8 cellular contexts compared by ENCODE assay signal in genomic region chr11:112024178-112024777, GRCh38. TPM values are rescaled to one million over a fixed set of nuclear protein-coding genes. Genes with fewer than 3 reads are reported as not detected.
A peak's percentile ranks its signal among the peaks of the same experiment; 100 is the strongest.
DNase-seq lines count a peak whose midpoint lies in the region; ATAC-seq, FAIRE-seq and TF ChIP-seq lines count a peak whose summit lies in the region.

No MANE protein-coding gene starts in this region.

- H2BK120ac ChIP-seq in H1 (replicated peaks; ENCODE audit: low read depth, low read length) = no peak overlapping the region

- peaks cover 28% of the 10 kb centered on the region for H3K4me1 Mint-ChIP-seq in activated T-cell treated with anti-CD3 and anti-CD28 coated beads, Interleukin-2, amount 50 U/mL, for 24 hours (ENCODE audit: low read depth)
- peaks cover 12 to 32% (median 28%) of the 10 kb centered on the region in 4 donors for H3K4me1 Mint-ChIP-seq in naive thymus-derived CD8-positive, alpha-beta T cell

- H2BK20ac ChIP-seq in H1 (ENCODE audit: low read length) = no peak overlapping the region

- H3K79me2 ChIP-seq in H1 (ENCODE audit: control insufficient read depth in 1 of 2, insufficient read depth in 2 of 2, low read length in 2 of 2) = peaks cover 5 to 10% of the 10 kb centered on the region in 2 experiments

- peak overlapping the region; percentile 88 for H3K27ac ChIP-seq in RWPE1
- no peak overlapping the region; the same call in 1 of the 2 replicates for H3K27ac ChIP-seq in H1 (ENCODE audit: low read depth, low read length)

- H3K36me3 ChIP-seq in H1 (ENCODE audit: control insufficient read depth in 2 of 4, insufficient read depth in 4 of 4, low read length in 3 of 4) = peaks cover 7 to 21% (median 17%) of the 10 kb centered on the region in 4 experiments; a peak in 7 of 8 replicates

- H3K27ac Mint-ChIP-seq in activated T-cell treated with anti-CD3 and anti-CD28 coated beads, Interleukin-2, amount 50 U/mL, for 24 hours = peak overlapping the region; percentile 100
- peak overlapping the region; percentile 92 to 100 (median 99) for H3K27ac Mint-ChIP-seq in naive thymus-derived CD8-positive, alpha-beta T cell

- peaks cover 10% of the 10 kb centered on the region for H3K23me2 ChIP-seq in H1 (ENCODE audit: low read depth, low read length)

- peak overlapping the region; percentile 19; the same call in 1 of the 2 replicates for H3K18ac ChIP-seq in H1 (ENCODE audit: extremely low read depth, low read length)

- no peaks in the 10 kb centered on the region for H3K79me1 ChIP-seq in H1 (ENCODE audit: low read depth, low read length)

- H2BK15ac ChIP-seq in H1 (ENCODE audit: low read length) = no peak overlapping the region

- H3K56ac ChIP-seq in H1 (replicated peaks; ENCODE audit: insufficient read length, low read depth, low read length) = peak overlapping the region; percentile 24

- peak overlapping the region in 3 of 4 experiments; percentile 81 to 93 (median 92); a peak in 4 of 7 replicates for H3K9ac ChIP-seq in H1 (replicated peaks in 1 of 4; ENCODE audit: extremely low read depth in 1 of 4, low read depth in 3 of 4, low read length in 3 of 4)

- H3K4me3 Mint-ChIP-seq in activated T-cell treated with anti-CD3 and anti-CD28 coated beads, Interleukin-2, amount 50 U/mL, for 24 hours = peak overlapping the region; percentile 100
- peak overlapping the region; percentile 98 to 100 (median 100) for H3K4me3 Mint-ChIP-seq in naive thymus-derived CD8-positive, alpha-beta T cell

- no peak for TF ChIP-seq RAD21 in H1 (IDR thresholded peaks at IDR 0.05 in 1 of 2, conservative IDR thresholded peaks at IDR 0.05 in 1 of 2; ENCODE audit: low read depth in 2 of 2, low read length in 2 of 2)

- peak; percentile 43 for ATAC-seq in HG02943 (IDR thresholded peaks at IDR 0.05; ENCODE audit: low read depth, unreplicated experiment)
- ATAC-seq in naive thymus-derived CD8-positive, alpha-beta T cell = peak; percentile 20 to 46

- no peak for TF ChIP-seq CTCF in RWPE1 (conservative IDR thresholded peaks at IDR 0.05; ENCODE audit: low read depth)
- no peak for TF ChIP-seq CTCF in H1 (IDR thresholded peaks at IDR 0.05; ENCODE audit: control extremely low read depth in 1 of 3, insufficient read depth in 1 of 3, low read depth in 1 of 3, low read length in 3 of 3)

- no peaks in the 10 kb centered on the region for H3K9me3 Mint-ChIP-seq in activated T-cell treated with anti-CD3 and anti-CD28 coated beads, Interleukin-2, amount 50 U/mL, for 24 hours
- no peaks in the 10 kb centered on the region for H3K9me3 Mint-ChIP-seq in naive thymus-derived CD8-positive, alpha-beta T cell

- H3K4me3 ChIP-seq in H1 (ENCODE audit: extremely low read depth in 1 of 4, insufficient read depth in 2 of 4, low read depth in 3 of 4, low read length in 4 of 4) = peak overlapping the region; percentile 78 to 97 (median 91)

- no peak for TF ChIP-seq POLR2A in H1 (IDR thresholded peaks at IDR 0.05; ENCODE audit: control extremely low read depth in 1 of 2, low read depth in 2 of 2, low read length in 2 of 2)

- peak overlapping the region; percentile 27; the same call in 1 of the 2 replicates for H2BK5ac ChIP-seq in H1 (ENCODE audit: low read depth, low read length)

- CTCF ChIA-PET in RWPE1 (lab: Yijun Ruan, JAX) (interaction anchor here (0.6 to 1.0 kb wide), 2 partner anchors 34 to 55 kb away, joined by 3 read pairs; no protein-coding TSS in a partner anchor), H1 (lab: Charles Lee; ENCODE audit: partially characterized antibody) (interaction anchor here (1.2 to 1.6 kb wide), 2 partner anchors 20 to 87 kb away, joined by 4 to 8 read pairs; no protein-coding TSS in a partner anchor)

- no peak for FAIRE-seq in H1 (lab: Jason Lieb, UNC)

- H4K5ac ChIP-seq in H1 (ENCODE audit: insufficient read length, low read depth, low read length) = no peak overlapping the region

- H3K4me1 ChIP-seq in H1 (replicated peaks in 1 of 4; ENCODE audit: control insufficient read depth in 3 of 4, insufficient read depth in 4 of 4, low read length in 3 of 4) = peaks cover 0 to 3% (median 1%) of the 10 kb centered on the region in 4 experiments; a peak in 1 of 7 replicates

- H4K8ac ChIP-seq in H1 (ENCODE audit: extremely low read depth, insufficient read depth, low read length) = no peak overlapping the region

- H4K91ac ChIP-seq in H1 (replicated peaks; ENCODE audit: insufficient read length, low read length) = no peak overlapping the region

- no peak overlapping the region for H2AK5ac ChIP-seq in H1 (ENCODE audit: low read depth, low read length)

- H3K9me3 ChIP-seq in H1 (ENCODE audit: insufficient read depth in 2 of 2, low read depth in 1 of 2, low read length in 1 of 2) = no peaks in the 10 kb centered on the region

- no peak overlapping the region for H3K23ac ChIP-seq in H1 (ENCODE audit: insufficient read length)

- no peak overlapping the region for H3K14ac ChIP-seq in H1 (ENCODE audit: insufficient read length)

- TF ChIP-seq EP300 in H1 (IDR thresholded peaks at IDR 0.05; ENCODE audit: borderline replicate concordance in 1 of 2, low read depth in 2 of 2, low read length in 2 of 2) = no peak

- no peaks in the 10 kb centered on the region for H3K27me3 Mint-ChIP-seq in activated T-cell treated with anti-CD3 and anti-CD28 coated beads, Interleukin-2, amount 50 U/mL, for 24 hours
- H3K27me3 Mint-ChIP-seq in naive thymus-derived CD8-positive, alpha-beta T cell = no peaks in the 10 kb centered on the region

- H2AFZ ChIP-seq in H1 (ENCODE audit: low read length) = peak overlapping the region; percentile 73; the same call in 1 of the 2 replicates

- no peaks in the 10 kb centered on the region for H4K20me1 ChIP-seq in H1 (replicated peaks in 1 of 2; ENCODE audit: control insufficient read depth in 1 of 2, insufficient read depth in 2 of 2, low read length in 2 of 2)

- no peak overlapping the region for H3K4ac ChIP-seq in H1 (replicated peaks; ENCODE audit: insufficient read length, low read depth, low read length)

- H3K4me2 ChIP-seq in H1 (ENCODE audit: insufficient read depth in 1 of 2, low read depth in 2 of 2, low read length in 2 of 2) = peak overlapping the region; percentile 70 to 82

- H3K36me3 Mint-ChIP-seq in activated T-cell treated with anti-CD3 and anti-CD28 coated beads, Interleukin-2, amount 50 U/mL, for 24 hours (ENCODE audit: low read depth) = peaks cover 68% of the 10 kb centered on the region
- H3K36me3 Mint-ChIP-seq in naive thymus-derived CD8-positive, alpha-beta T cell = peaks cover 0 to 14% (median 8%) of the 10 kb centered on the region in 3 donors

- peak overlapping the region; percentile 3; the same call in 1 of the 2 replicates for H2BK12ac ChIP-seq in H1 (ENCODE audit: low read depth, low read length)

- WGBS in H1 (ENCODE audit: extremely low coverage in 1 of 2, insufficient coverage in 1 of 2, insufficient read length in 1 of 2, insufficient replicate concordance in 2 of 2, low coverage in 1 of 2, low lambda C conversion rate in 2 of 2, missing lambda C conversion rate in 1 of 2), 2 experiments = 17% methylated on average over 10 of the region's 10 CpGs; no CpG with 5 or more reads in 1 of the 2 experiments

- POLR2A ChIA-PET in RWPE1 (lab: Yijun Ruan, JAX; ENCODE audit: low non-redundant PET) (interaction anchor here (0.7 kb wide), 1 partner anchor 16 kb away, joined by 3 read pairs; no protein-coding TSS in a partner anchor), H1 (lab: Charles Lee; ENCODE audit: partially characterized antibody) (interaction anchor here (0.8 to 1.4 kb wide), 6 partner anchors 9 to 116 kb away, joined by 3 to 4 read pairs (median 3); no protein-coding TSS in a partner anchor)
- POLR2A ChIA-PET in naive thymus-derived CD8-positive, alpha-beta T cell (lab: Charles Lee) = interaction anchor here (0.8 to 2.4 kb wide), 4 partner anchors 63 to 98 kb away, joined by 3 to 9 read pairs (median 4); no protein-coding TSS in a partner anchor

- peak; percentile 37 for DNase-seq in activated T-cell treated with anti-CD3 and anti-CD28 coated beads, Interleukin-2, amount 50 U/mL, for 24 hours
- no peak for DNase-seq in activated T-cell treated with anti-CD3 and anti-CD28 coated beads, Interleukin-2, amount 50 U/mL, for 1 hour
- DNase-seq in RWPE1 (ENCODE audit: low spot score) (no peak), H1 (ENCODE audit: low read depth in 1 of 2, low spot score in 2 of 2) (no peak), glomerular visceral epithelial cell (ENCODE audit: extremely low spot score) (no peak), retina (no peak)
- peak in 3 of 10 donors; percentile 30 to 37 (median 36) for DNase-seq in naive thymus-derived CD8-positive, alpha-beta T cell

- no peaks in the 10 kb centered on the region for H3K27me3 ChIP-seq in H1 (replicated peaks in 1 of 4; ENCODE audit: control insufficient read depth in 3 of 4, extremely low read depth in 1 of 4, insufficient read depth in 3 of 4, low read length in 3 of 4)

RNA-seq across cellular contexts. Expression of gene DLAT, which starts 0.9 kb away (rescaled TPM):
- total RNA-seq in H1 (2021; fragmentation: NEBNext Ultra II Directional; extraction: Animal tissue kit (Norgen Biotek cat#: 25700)) = 61.2 and 66.2 TPM in 2 replicates
- polyA plus RNA-seq in H1 (2011; rRNA removed) = 17.3 and 23.1 TPM in 2 replicates
- 27.8 TPM for polyA plus RNA-seq in H1 (2011; cell fraction: cytosol; rRNA removed)
- 18.5 TPM for polyA plus RNA-seq in H1 (2011; cell fraction: nucleus; rRNA removed)
- 33.2 to 40.8 TPM (median 37.6 TPM) in 4 replicates for polyA plus RNA-seq in H1 (2012, experiment 1 of 2)
- 9.9 TPM for polyA plus RNA-seq in H1 (2012, experiment 2 of 2)
- 34.8 TPM for polyA plus RNA-seq in H1 (2013, experiment 1 of 2)
- 34.4 TPM for polyA plus RNA-seq in H1 (2013, experiment 2 of 2)
- polyA minus RNA-seq in H1 (2011; rRNA and poly(A)+ RNA removed) = 43.1 and 43.7 TPM in 2 replicates
- 29.4 TPM for polyA minus RNA-seq in H1 (2011; cell fraction: cytosol; rRNA and poly(A)+ RNA removed)
- polyA minus RNA-seq in H1 (2011; cell fraction: nucleus; rRNA and poly(A)+ RNA removed) = 33.4 TPM
- 10 to 100 TPM; 20.0 to 20.5 TPM for total RNA-seq in naive thymus-derived CD8-positive, alpha-beta T cell
- 10 to 100 TPM; 22.4 to 26.1 (median 24.5) TPM for polyA plus RNA-seq in naive thymus-derived CD8-positive, alpha-beta T cell

RNA-seq across cellular contexts. Expression of gene PIH1D2, which starts 49.5 kb away (rescaled TPM):
- 0.73 and 0.86 TPM in 2 replicates for total RNA-seq in H1 (2021; fragmentation: NEBNext Ultra II Directional; extraction: Animal tissue kit (Norgen Biotek cat#: 25700))
- polyA plus RNA-seq in H1 (2011; rRNA removed) = 0.53 TPM in 2 replicates
- 0.74 TPM for polyA plus RNA-seq in H1 (2011; cell fraction: cytosol; rRNA removed)
- 0.33 TPM for polyA plus RNA-seq in H1 (2011; cell fraction: nucleus; rRNA removed)
- 0.46 to 1.2 TPM (median 0.92 TPM) in 4 replicates for polyA plus RNA-seq in H1 (2012, experiment 1 of 2)
- not detected for polyA plus RNA-seq in H1 (2012, experiment 2 of 2)
- polyA plus RNA-seq in H1 (2013, experiment 1 of 2) = 0.49 TPM
- polyA plus RNA-seq in H1 (2013, experiment 2 of 2) = 0.83 TPM
- 0.83 and 0.98 TPM in 2 replicates for polyA minus RNA-seq in H1 (2011; rRNA and poly(A)+ RNA removed)
- polyA minus RNA-seq in H1 (2011; cell fraction: cytosol; rRNA and poly(A)+ RNA removed) = not detected
- 0.70 TPM for polyA minus RNA-seq in H1 (2011; cell fraction: nucleus; rRNA and poly(A)+ RNA removed)
- not detected for total RNA-seq in naive thymus-derived CD8-positive, alpha-beta T cell
- under 1 TPM in 2 of 3 donors, not detected in 1; 0.50 to 0.87 TPM for polyA plus RNA-seq in naive thymus-derived CD8-positive, alpha-beta T cell

RNA-seq across cellular contexts. Expression of gene NKAPD1, which starts 49.8 kb away (rescaled TPM):
- 16.7 and 20.4 TPM in 2 replicates for total RNA-seq in H1 (2021; fragmentation: NEBNext Ultra II Directional; extraction: Animal tissue kit (Norgen Biotek cat#: 25700))
- polyA plus RNA-seq in H1 (2011; rRNA removed) = 3.6 and 6.7 TPM in 2 replicates
- 9.5 TPM for polyA plus RNA-seq in H1 (2011; cell fraction: cytosol; rRNA removed)
- polyA plus RNA-seq in H1 (2011; cell fraction: nucleus; rRNA removed) = 6.4 TPM
- polyA plus RNA-seq in H1 (2012, experiment 1 of 2) = 13.6 to 22.0 TPM (median 14.6 TPM) in 4 replicates
- 1.9 TPM for polyA plus RNA-seq in H1 (2012, experiment 2 of 2)
- 38.9 TPM for polyA plus RNA-seq in H1 (2013, experiment 1 of 2)
- 37.3 TPM for polyA plus RNA-seq in H1 (2013, experiment 2 of 2)
- 9.6 and 11.0 TPM in 2 replicates for polyA minus RNA-seq in H1 (2011; rRNA and poly(A)+ RNA removed)
- 5.7 TPM for polyA minus RNA-seq in H1 (2011; cell fraction: cytosol; rRNA and poly(A)+ RNA removed)
- polyA minus RNA-seq in H1 (2011; cell fraction: nucleus; rRNA and poly(A)+ RNA removed) = 14.7 TPM
- total RNA-seq in naive thymus-derived CD8-positive, alpha-beta T cell = 10 to 100 TPM; 21.5 to 21.7 TPM
- 10 to 100 TPM in 1 of 3 donors, 1 to 10 TPM in 2; 9.8 to 12.6 (median 10.0) TPM for polyA plus RNA-seq in naive thymus-derived CD8-positive, alpha-beta T cell
